ENCODE assay signal across 1 cellular context in the genomic region with DNA sequence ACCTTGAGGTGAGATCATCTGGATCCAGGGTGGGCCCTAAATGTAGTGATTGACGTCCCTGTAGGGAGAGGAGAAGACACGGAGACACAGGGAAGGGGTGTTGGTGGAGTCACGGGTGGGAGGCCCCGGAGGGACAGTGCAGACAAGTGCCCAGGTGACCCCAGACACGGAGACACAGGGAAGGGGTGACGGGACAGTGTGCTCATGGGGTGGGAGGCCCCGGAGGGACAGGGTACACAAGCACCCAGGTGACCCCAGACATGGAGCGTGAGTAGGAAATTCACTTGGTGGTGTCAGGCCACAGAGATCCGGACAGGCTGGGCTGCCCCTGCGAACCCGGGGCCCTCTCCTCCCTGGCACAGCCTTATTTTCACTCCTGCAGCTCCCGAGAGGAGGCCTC.
TF ChIP-seq lines count a peak whose summit lies in the region.

No MANE protein-coding gene starts in this region.

TF ChIP-seq in K562, 482 proteins besides CTCF, POLR2A, EP300 and RAD21:
- no peak for TF ChIP-seq HDAC6 (IDR thresholded peaks at IDR 0.05; ENCODE audit: low read depth, low read length)
- TF ChIP-seq ZNF134 (CRISPR knock-in tag; conservative IDR thresholded peaks at IDR 0.05) = no peak
- TF ChIP-seq ZNF184 (CRISPR knock-in tag; IDR thresholded peaks at IDR 0.05) = no peak
TF ChIP-seq in K562: peak in this region for 0.
